In genomic region chr2:196290149-196290548, GRCh38 we compare ENCODE assay signal across 1 cellular context.
TF ChIP-seq lines count a peak whose summit lies in the region.

No MANE protein-coding gene starts in this region.

TF ChIP-seq in SK-N-SH, 30 proteins besides CTCF, POLR2A, EP300 and RAD21 (continued from another document):
- no peak for TF ChIP-seq MAX (IDR thresholded peaks at IDR 0.05; ENCODE audit: low read depth)
- TF ChIP-seq PBX3 (IDR thresholded peaks at IDR 0.05), result no peak
- TF ChIP-seq JUND (IDR thresholded peaks at IDR 0.05), result no peak
- TF ChIP-seq TCF12 (IDR thresholded peaks at IDR 0.05), result no peak
- TF ChIP-seq FOSL2 (IDR thresholded peaks at IDR 0.05; ENCODE audit: borderline replicate concordance, low read depth), result no peak
TF ChIP-seq in SK-N-SH: peak in this region for 0.
